18 cellular contexts compared by ENCODE assay signal in genomic region chr16:11130978-11131665, GRCh38.
A peak's percentile ranks its signal among the peaks of the same experiment; 100 is the strongest.
DNase-seq lines count a peak whose midpoint lies in the region; ATAC-seq, FAIRE-seq and TF ChIP-seq lines count a peak whose summit lies in the region.
"Had no signal": no experiment of that assay in that cellular context is flagged by ENCODE, and none has a peak within 500 bp of the region (broad histone marks: within the 10 kb centered on the region; RNA-seq: fewer than 3 reads in every experiment).

No MANE protein-coding gene starts in this region.

- no peak overlapping the region for H3K4me3 Mint-ChIP-seq in natural killer cell treated with Interleukin-12 subunit alpha and Interleukin-12 subunit beta and Interleukin-15 and Interleukin-18, amount 100 ng/mL, for 72 hours
- no peak overlapping the region for H3K4me3 Mint-ChIP-seq in natural killer cell
- peak overlapping the region; percentile 6 for H3K4me3 Mint-ChIP-seq in nephron progenitor cell

- no peaks in the 10 kb centered on the region for H3K9me3 Mint-ChIP-seq in natural killer cell treated with Interleukin-12 subunit alpha and Interleukin-12 subunit beta and Interleukin-15 and Interleukin-18, amount 100 ng/mL, for 72 hours
- no peaks in the 10 kb centered on the region for H3K9me3 Mint-ChIP-seq in natural killer cell
- H3K9me3 Mint-ChIP-seq in nephron progenitor cell = no peaks in the 10 kb centered on the region
- H3K9me3 Mint-ChIP-seq: activated T-cell treated with anti-CD3 and anti-CD28 coated beads, Interleukin-2, amount 50 U/mL, for 72 hours had no signal

- no peak for DNase-seq in natural killer cell treated with Interleukin-12 subunit alpha and Interleukin-12 subunit beta and Interleukin-15 and Interleukin-18, amount 100 ng/mL, for 72 hours (ENCODE audit: low spot score)
- no peak for DNase-seq in natural killer cell
- no peak for DNase-seq in K562 (ENCODE audit: extremely low read depth in 1 of 4, low spot score in 3 of 4)
- DNase-seq in nephron progenitor cell = no peak
- DNase-seq in vagina (ENCODE audit: extremely low spot score in 2 of 2) = no peak
- DNase-seq in NCI-H82 treated with DMSO at 0.1 percent for 48 hours (lab: John Stamatoyannopoulos, UW; ENCODE audit: unreplicated experiment) = no peak
- DNase-seq: activated CD4-positive, alpha-beta T cell treated with anti-CD3 and anti-CD28 coated beads for 1 hour; amniotic stem cell; Calu3; GDM1; KBM-7; occipital lobe had no signal

- peaks cover 7% of the 10 kb centered on the region for H3K36me3 Mint-ChIP-seq in natural killer cell treated with Interleukin-12 subunit alpha and Interleukin-12 subunit beta and Interleukin-15 and Interleukin-18, amount 100 ng/mL, for 72 hours
- H3K36me3 Mint-ChIP-seq in natural killer cell (peaks cover 12% of the 10 kb centered on the region), nephron progenitor cell (ENCODE audit: low read depth) (peaks cover 5% of the 10 kb centered on the region)

- no peaks in the 10 kb centered on the region for H3K79me2 ChIP-seq in K562 (ENCODE audit: control insufficient read depth, insufficient read depth, low read length)

- intact Hi-C loops in natural killer cell (cut with micrococcal nuclease) = no loop called here
- intact Hi-C loops in K562 (cut with micrococcal nuclease) = loop anchor here (10.0 kb wide), 1 partner anchor 124 kb away; the partner anchor contains the start of gene SOCS1
- intact Hi-C loops in vagina (cut with DNase I) = no loop called here

- H3K9me3 ChIP-seq in K562 (replicated peaks; ENCODE audit: control insufficient read depth, insufficient read depth, low read depth, low read length) (no peaks in the 10 kb centered on the region), vagina (no peaks in the 10 kb centered on the region)

- peaks cover 16% of the 10 kb centered on the region; the same call in 1 of the 3 replicates for H3K36me3 ChIP-seq in K562 (ENCODE audit: control insufficient read depth, insufficient read depth, low read length)
- peaks cover 0 to 7% of the 10 kb centered on the region in 2 donors for H3K36me3 ChIP-seq in vagina

- no peak for FAIRE-seq in K562 (lab: Jason Lieb, UNC)
- FAIRE-seq: colon had no signal

- peak overlapping the region; percentile 82 to 94 for H3K27ac Mint-ChIP-seq in natural killer cell treated with Interleukin-12 subunit alpha and Interleukin-12 subunit beta and Interleukin-15 and Interleukin-18, amount 100 ng/mL, for 72 hours
- H3K27ac Mint-ChIP-seq in natural killer cell = peak overlapping the region in 1 of 2 donors; percentile 27
- no peak overlapping the region for H3K27ac Mint-ChIP-seq in nephron progenitor cell

- H3K4me1 ChIP-seq in K562 (replicated peaks in 1 of 2; ENCODE audit: control insufficient read depth in 2 of 2, insufficient read depth in 2 of 2, low read length in 2 of 2) = peaks cover 43 to 73% of the 10 kb centered on the region in 2 experiments
- peaks cover 58% of the 10 kb centered on the region for H3K4me1 ChIP-seq in vagina

- no peak overlapping the region for H3K4me2 ChIP-seq in K562 (ENCODE audit: insufficient read depth, low read length)

- ATAC-seq in natural killer cell treated with Interleukin-12 subunit alpha and Interleukin-12 subunit beta and Interleukin-15 and Interleukin-18, amount 100 ng/mL, for 72 hours = no peak
- ATAC-seq in natural killer cell = no peak
- ATAC-seq in K562 = no peak
- no peak for ATAC-seq in GM21367 (IDR thresholded peaks at IDR 0.05; ENCODE audit: unreplicated experiment)
- no peak for ATAC-seq in HG02610 (IDR thresholded peaks at IDR 0.05; ENCODE audit: unreplicated experiment)

- no peaks in the 10 kb centered on the region for H3K9me1 ChIP-seq in K562 (ENCODE audit: control insufficient read depth, insufficient read depth, low read length)

- peaks cover 27 to 62% of the 10 kb centered on the region in 2 donors for H3K4me1 Mint-ChIP-seq in natural killer cell treated with Interleukin-12 subunit alpha and Interleukin-12 subunit beta and Interleukin-15 and Interleukin-18, amount 100 ng/mL, for 72 hours (ENCODE audit: low read depth in 2 of 2)
- peaks cover 21 to 23% of the 10 kb centered on the region in 2 donors for H3K4me1 Mint-ChIP-seq in natural killer cell
- H3K4me1 Mint-ChIP-seq in nephron progenitor cell = peaks cover 85% of the 10 kb centered on the region

- 88% methylated on average over 7 of the region's 8 CpGs for whole genome bisulfite sequencing in K562 (ENCODE audit: insufficient coverage, low coverage, missing lambda C conversion rate)

- H2AFZ ChIP-seq in K562 (ENCODE audit: low read depth, low read length) = no peak overlapping the region

- CTCF ChIA-PET in K562 (lab: Yijun Ruan, JAX; ENCODE audit: low intra/inter-chr PET ratio) = no interaction called here

- H3K27me3 Mint-ChIP-seq in natural killer cell treated with Interleukin-12 subunit alpha and Interleukin-12 subunit beta and Interleukin-15 and Interleukin-18, amount 100 ng/mL, for 72 hours = no peaks in the 10 kb centered on the region
- no peaks in the 10 kb centered on the region for H3K27me3 Mint-ChIP-seq in natural killer cell (ENCODE audit: low read depth in 2 of 2)
- peaks cover 11% of the 10 kb centered on the region for H3K27me3 Mint-ChIP-seq in nephron progenitor cell (ENCODE audit: low read depth, poor library complexity)

- no peak for TF ChIP-seq POLR2A in K562 (conservative IDR thresholded peaks at IDR 0.05)
- no peak for TF ChIP-seq POLR2A in vagina (IDR thresholded peaks at IDR 0.05)

- peak overlapping the region in 1 of 2 experiments; percentile 77; a peak in 2 of 4 replicates for H3K9ac ChIP-seq in K562 (ENCODE audit: insufficient read depth in 1 of 2, low read depth in 2 of 2, low read length in 2 of 2)

- POLR2A ChIA-PET in K562 (lab: Yijun Ruan, JAX) = interaction anchor here (0.7 kb wide), 2 partner anchors 8 to 121 kb away, joined by 3 read pairs; no protein-coding TSS in a partner anchor

- TF ChIP-seq EP300 in K562 (IDR thresholded peaks at IDR 0.05; ENCODE audit: low read length) = no peak

- H3K4me3 ChIP-seq in K562 (no peak overlapping the region), vagina (no peak overlapping the region)
- H3K4me3 ChIP-seq: smooth muscle cell had no signal

- BruUV-seq in K562 (replicated peaks; lab: Mats Ljungman, UMichigan) = no TSS peak

- TF ChIP-seq RAD21 in K562 (CRISPR knock-in tag; conservative IDR thresholded peaks at IDR 0.05 in 1 of 2, IDR thresholded peaks at IDR 0.05 in 1 of 2) = no peak

- TF ChIP-seq CTCF in natural killer cell (IDR thresholded peaks at IDR 0.05) = no peak
- no peak for TF ChIP-seq CTCF in K562 (IDR thresholded peaks at IDR 0.05 in 2 of 3, conservative IDR thresholded peaks at IDR 0.05 in 1 of 3; ENCODE audit: insufficient read depth in 2 of 3, low read depth in 1 of 3, low read length in 3 of 3)
- no peak for TF ChIP-seq CTCF in nephron progenitor cell (IDR thresholded peaks at IDR 0.05)
- no peak for TF ChIP-seq CTCF in vagina (IDR thresholded peaks at IDR 0.05)

- no peaks in the 10 kb centered on the region for H4K20me1 ChIP-seq in K562 (replicated peaks; ENCODE audit: control insufficient read depth, insufficient read depth, low read length)

- in situ Hi-C loops in K562 (cut with MboI) = no loop called here

- H3K27me3 ChIP-seq in K562 (ENCODE audit: control insufficient read depth in 2 of 2, insufficient read depth in 2 of 2, low read length in 2 of 2) = no peaks in the 10 kb centered on the region
- H3K27me3 ChIP-seq in vagina = no peaks in the 10 kb centered on the region

- H3K27ac ChIP-seq in K562 (ENCODE audit: extremely low read depth, low read depth, low read length) = peak overlapping the region; percentile 71; the same call in 1 of the 3 replicates
- H3K27ac ChIP-seq in vagina = peak overlapping the region; percentile 86
- H3K27ac ChIP-seq: epithelial cell of prostate had no signal

TF ChIP-seq in K562, 482 proteins besides CTCF, POLR2A, EP300 and RAD21:
- no peak for TF ChIP-seq CBX8 (IDR thresholded peaks at IDR 0.05; ENCODE audit: borderline replicate concordance, extremely low read depth, low read depth, low read length, poor library complexity, severe bottlenecking)
- no peak for TF ChIP-seq CC2D1A (IDR thresholded peaks at IDR 0.05)
- TF ChIP-seq ZNF140 (CRISPR knock-in tag; IDR thresholded peaks at IDR 0.05) = no peak
- no peak for TF ChIP-seq SLC30A9 (CRISPR knock-in tag; IDR thresholded peaks at IDR 0.05)
- no peak for TF ChIP-seq NR2C2 (CRISPR knock-in tag; IDR thresholded peaks at IDR 0.05)
- TF ChIP-seq NR2C2 (tag; IDR thresholded peaks at IDR 0.05) = no peak
- no peak for TF ChIP-seq CBX2 (IDR thresholded peaks at IDR 0.05; ENCODE audit: insufficient read depth, low read length, poor library complexity, severe bottlenecking)
- no peak for TF ChIP-seq ETV5 (CRISPR knock-in tag; IDR thresholded peaks at IDR 0.05; ENCODE audit: low read depth)
